Comparison of ENCODE assay signal across 8 cellular contexts in the genomic region with DNA sequence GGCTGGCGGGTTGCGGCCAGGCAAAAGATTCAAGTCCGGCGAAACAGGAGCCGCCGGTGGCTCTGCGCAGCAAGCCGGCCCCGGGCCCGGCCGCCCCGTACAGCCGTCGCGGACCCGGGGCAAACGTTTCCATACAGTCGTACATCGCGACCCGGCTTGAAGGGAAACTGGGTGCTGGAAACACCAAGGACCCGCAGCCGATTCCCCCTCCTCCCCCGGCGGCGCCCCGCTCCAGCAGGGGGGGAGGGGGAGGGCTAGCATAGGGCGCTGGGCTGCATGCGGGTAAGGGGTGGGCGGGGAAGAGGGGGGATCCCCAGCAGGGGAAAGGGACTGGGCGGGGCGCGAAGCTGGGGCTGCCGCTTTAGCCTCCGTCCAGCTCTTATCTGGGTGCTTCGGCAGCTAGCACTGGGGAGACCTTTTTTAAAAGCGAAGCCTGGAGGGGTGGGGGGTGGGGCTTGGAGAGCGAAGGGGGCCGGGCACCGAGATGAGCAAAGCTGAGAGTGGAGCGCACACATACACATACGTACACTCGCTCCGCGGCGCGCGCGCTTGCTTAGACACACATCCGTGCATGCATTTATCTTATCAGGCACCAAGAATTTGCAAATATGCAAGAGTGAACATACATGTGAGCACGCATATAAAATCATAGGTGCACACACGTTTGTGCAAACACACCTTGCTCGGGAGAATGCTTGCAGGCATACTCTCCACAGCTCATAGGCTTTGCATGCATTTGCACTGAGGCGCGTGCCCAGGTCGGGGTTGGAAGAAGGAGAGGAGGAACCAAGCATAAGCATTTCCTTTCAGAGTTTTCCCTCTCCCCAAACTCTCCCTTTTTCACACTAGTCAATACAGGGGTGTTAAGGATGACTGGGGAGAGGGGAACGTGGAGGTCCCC. TPM values are rescaled to one million over a fixed set of nuclear protein-coding genes. Genes with fewer than 3 reads are reported as not detected.
DNase-seq lines count a peak whose midpoint lies in the region; ATAC-seq lines count a peak whose summit lies in the region.

No MANE protein-coding gene starts in this region.

- H3K4me3 Mint-ChIP-seq in IgD-negative memory B cell = peak overlapping the region; percentile 86 to 96 (median 92)

- peak overlapping the region; percentile 91 for H3K4me3 ChIP-seq in iPS-11a (ENCODE audit: low read depth, low read length)
- peak overlapping the region; percentile 80 for H3K4me3 ChIP-seq in skeletal muscle cell (ENCODE audit: low read depth, low read length)

- no peaks in the 10 kb centered on the region for H3K27me3 Mint-ChIP-seq in IgD-negative memory B cell

- H3K27ac Mint-ChIP-seq in IgD-negative memory B cell = peak overlapping the region; percentile 64 to 97 (median 83)

- H3K9me3 Mint-ChIP-seq in IgD-negative memory B cell = no peaks in the 10 kb centered on the region

- peak; percentile 27 for DNase-seq in COR-L47 (lab: John Stamatoyannopoulos, UW)
- DNase-seq in T1000 (lab: John Stamatoyannopoulos, UW) = peak; percentile 43
- DNase-seq in astrocyte of the hippocampus (ENCODE audit: low read depth, low spot score) = peak; percentile 77
- peak; percentile 59 for DNase-seq in skeletal muscle cell (ENCODE audit: low read depth)

- ATAC-seq in GM21447 (IDR thresholded peaks at IDR 0.05; ENCODE audit: unreplicated experiment) (peak; percentile 39), HG03196 (IDR thresholded peaks at IDR 0.05; ENCODE audit: unreplicated experiment) (no peak)

- peaks cover 25 to 49% (median 35%) of the 10 kb centered on the region in 3 donors for H3K4me1 Mint-ChIP-seq in IgD-negative memory B cell

- no peaks in the 10 kb centered on the region for H3K36me3 Mint-ChIP-seq in IgD-negative memory B cell

RNA-seq across cellular contexts. Expression of gene RARG, which starts 11.8 kb away (rescaled TPM):
- 4.8 TPM for polyA plus RNA-seq in IgD-negative memory B cell

RNA-seq across cellular contexts. Expression of gene ITGB7, which starts 13.2 kb away (rescaled TPM):
- 238 TPM for polyA plus RNA-seq in IgD-negative memory B cell

RNA-seq across cellular contexts. Expression of gene CSAD, which starts 39.5 kb away (rescaled TPM):
- 0.58 TPM for polyA plus RNA-seq in IgD-negative memory B cell

RNA-seq across cellular contexts. Expression of gene ZNF740, which starts 39.7 kb away (rescaled TPM):
- polyA plus RNA-seq in IgD-negative memory B cell = 5.0 TPM

RNA-seq across cellular contexts. Expression of gene ESPL1, which starts 47.9 kb away (rescaled TPM):
- polyA plus RNA-seq in IgD-negative memory B cell = not detected

Comparison
In these comparisons a context has a peak if more than half of its experiments do, and no peak if none do; other contexts are left out.
1. DNase-seq: peak in every context shown above with its lines; median percentile 77 in astrocyte of the hippocampus; 59 in skeletal muscle cell; 43 in T1000; 27 in COR-L47.